In the genomic region with DNA sequence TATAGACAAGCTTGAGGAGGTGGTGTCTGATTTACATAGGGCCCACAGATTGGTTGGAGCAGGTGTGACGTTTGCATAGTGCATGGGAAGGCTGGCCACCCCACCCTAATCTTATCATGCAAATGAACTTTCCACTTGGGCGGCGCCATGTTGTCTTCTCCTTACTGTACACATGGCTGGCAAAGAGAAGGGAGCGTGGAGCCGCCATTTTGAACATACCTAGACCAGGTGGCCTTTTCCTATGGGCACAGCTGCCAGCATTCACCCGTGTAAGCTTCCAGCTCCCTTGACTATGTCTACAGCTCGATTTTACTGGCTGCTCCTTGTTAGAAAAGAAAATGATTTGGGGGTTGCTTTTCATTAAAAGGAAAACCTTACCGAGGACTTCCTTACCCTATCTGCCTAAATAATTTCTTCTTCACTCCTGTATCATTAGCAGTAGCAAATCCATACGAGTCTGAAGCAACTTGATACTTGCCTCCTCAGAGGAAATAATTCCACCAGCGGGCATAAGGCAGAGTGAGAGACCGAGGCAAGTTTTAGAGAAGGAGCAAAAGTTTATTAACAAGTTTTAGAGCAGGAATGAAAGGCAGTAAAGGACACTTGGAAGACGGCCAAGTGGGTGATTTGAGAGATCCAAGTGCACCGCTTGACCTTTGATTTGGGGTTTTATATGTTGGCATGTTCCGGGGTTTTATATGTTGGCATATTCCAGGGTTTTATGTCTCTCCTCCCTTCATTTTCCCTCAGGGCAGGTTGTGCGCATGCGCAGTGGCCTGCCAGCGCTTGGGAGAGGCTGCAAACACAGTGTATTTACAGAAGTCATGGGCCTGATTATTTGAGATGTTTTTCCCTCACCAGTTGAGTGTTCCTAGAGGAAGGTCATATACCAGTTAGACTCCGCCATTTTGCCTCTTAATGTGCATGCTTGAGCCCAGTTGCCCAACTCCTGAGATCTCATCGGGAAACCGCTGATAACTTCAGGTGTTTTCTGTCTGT, we compare ENCODE assay signal across 16 cellular contexts.
A peak's percentile ranks its signal among the peaks of the same experiment; 100 is the strongest.
DNase-seq lines count a peak whose midpoint lies in the region; ATAC-seq and TF ChIP-seq lines count a peak whose summit lies in the region.
"Had no signal": no experiment of that assay in that cellular context is flagged by ENCODE, and none has a peak within 500 bp of the region (broad histone marks: within the 10 kb centered on the region; RNA-seq: fewer than 3 reads in every experiment).

No MANE protein-coding gene starts in this region.

- no peaks in the 10 kb centered on the region for H3K27me3 Mint-ChIP-seq in activated CD4-positive, alpha-beta T cell treated with anti-CD3 and anti-CD28 coated beads, Interleukin-2, amount 10 ng/mL, durations not matched to agents 7 days and 5 days
- H3K27me3 Mint-ChIP-seq: activated naive CD8-positive, alpha-beta T cell treated with anti-CD3 and anti-CD28 coated beads for 36 hours had no signal

- ATAC-seq in HG02759 (IDR thresholded peaks at IDR 0.05; ENCODE audit: unreplicated experiment), result no peak

- TF ChIP-seq CTCF in esophagus squamous epithelium (IDR thresholded peaks at IDR 0.05) (no peak), testis (IDR thresholded peaks at IDR 0.05) (no peak)

- peaks cover 11% of the 10 kb centered on the region for H3K9me3 Mint-ChIP-seq in activated CD4-positive, alpha-beta T cell treated with anti-CD3 and anti-CD28 coated beads, Interleukin-2, amount 10 ng/mL, durations not matched to agents 7 days and 5 days

- TF ChIP-seq POLR2A in esophagus squamous epithelium (IDR thresholded peaks at IDR 0.05), result no peak
- no peak for TF ChIP-seq POLR2A in testis (IDR thresholded peaks at IDR 0.05)

- peaks cover 0 to 51% (median 27%) of the 10 kb centered on the region in 3 donors for H3K4me1 ChIP-seq in esophagus squamous epithelium
- H3K4me1 ChIP-seq in testis, result no peaks in the 10 kb centered on the region
- H3K4me1 ChIP-seq: SJSA1, thyroid gland had no signal

- H3K4me3 Mint-ChIP-seq in activated CD4-positive, alpha-beta T cell treated with anti-CD3 and anti-CD28 coated beads, Interleukin-2, amount 10 ng/mL, durations not matched to agents 7 days and 5 days, result no peak overlapping the region
- H3K4me3 Mint-ChIP-seq: activated naive CD8-positive, alpha-beta T cell treated with anti-CD3 and anti-CD28 coated beads for 36 hours had no signal

- H3K4me3 ChIP-seq in esophagus squamous epithelium (no peak overlapping the region), testis (no peak overlapping the region)
- H3K4me3 ChIP-seq: SJSA1, smooth muscle cell, thyroid gland had no signal

- peaks cover 0 to 11% (median 0%) of the 10 kb centered on the region in 3 donors for H3K36me3 ChIP-seq in esophagus squamous epithelium
- H3K36me3 ChIP-seq in testis (ENCODE audit: low read depth, missing control alignments), result no peaks in the 10 kb centered on the region
- H3K36me3 ChIP-seq: neutrophil, thyroid gland had no signal

- peaks cover 7% of the 10 kb centered on the region for H3K4me1 Mint-ChIP-seq in activated CD4-positive, alpha-beta T cell treated with anti-CD3 and anti-CD28 coated beads, Interleukin-2, amount 10 ng/mL, durations not matched to agents 7 days and 5 days

- WGBS in esophagus squamous epithelium, 2 donors, result 80 to 82% methylated on average over 19 to 20 of the region's 20 CpGs
- 78 to 82% methylated on average over 20 of the region's 20 CpGs for WGBS in testis, 2 donors

- H3K27ac ChIP-seq in esophagus squamous epithelium (peak overlapping the region in 3 of 4 donors; percentile 52 to 72 (median 68)), testis (no peak overlapping the region)
- H3K27ac ChIP-seq: SJSA1, thyroid gland had no signal

- H3K9me3 ChIP-seq in esophagus squamous epithelium (no peaks in the 10 kb centered on the region), testis (no peaks in the 10 kb centered on the region)
- H3K9me3 ChIP-seq: neutrophil, SJSA1, thyroid gland had no signal

- POLR2A ChIA-PET in activated CD4-positive, alpha-beta T cell treated with anti-CD3 and anti-CD28 coated beads, Interleukin-2, amount 10 ng/mL, durations not matched to agents 7 days and 5 days (lab: Charles Lee), result interaction anchor here (0.6 kb wide), 1 partner anchor 109 kb away, joined by 4 read pairs; no protein-coding TSS in a partner anchor

- H3K36me3 Mint-ChIP-seq in activated CD4-positive, alpha-beta T cell treated with anti-CD3 and anti-CD28 coated beads, Interleukin-2, amount 10 ng/mL, durations not matched to agents 7 days and 5 days (ENCODE audit: low read depth), result peaks cover 3% of the 10 kb centered on the region

- H3K27me3 ChIP-seq in esophagus squamous epithelium (no peaks in the 10 kb centered on the region), testis (no peaks in the 10 kb centered on the region)
- H3K27me3 ChIP-seq: neutrophil, SJSA1, thyroid gland had no signal

- H3K27ac Mint-ChIP-seq in activated CD4-positive, alpha-beta T cell treated with anti-CD3 and anti-CD28 coated beads, Interleukin-2, amount 10 ng/mL, durations not matched to agents 7 days and 5 days, result peak overlapping the region; percentile 28
- H3K27ac Mint-ChIP-seq: activated naive CD8-positive, alpha-beta T cell treated with anti-CD3 and anti-CD28 coated beads for 36 hours had no signal

- DNase-seq in activated CD4-positive, alpha-beta T cell treated with anti-CD3 and anti-CD28 coated beads, Interleukin-2, amount 10 ng/mL, durations not matched to agents 7 days and 5 days, result no peak
- no peak for DNase-seq in activated CD4-positive, alpha-beta T cell treated with anti-CD3 and anti-CD28 coated beads, Interleukin-2, amount 50 U/mL, for 4 hours
- peak; percentile 6 for DNase-seq in NCI-H69 (lab: John Stamatoyannopoulos, UW)
- DNase-seq in esophagus squamous epithelium (lab: John Stamatoyannopoulos, UW), result no peak
- DNase-seq in testis, result peak; percentile 55
- no peak for DNase-seq in AML-193 (lab: John Stamatoyannopoulos, UW)
- DNase-seq in T-helper 9 cell, result no peak
- DNase-seq: ACHN; activated naive CD8-positive, alpha-beta T cell treated with anti-CD3 and anti-CD28 coated beads for 36 hours; central memory CD4-positive, alpha-beta T cell; Kasumi-1; thyroid gland had no signal

- intact Hi-C loops in esophagus squamous epithelium (cut with DNase I) (no loop called here), testis (cut with DNase I; ENCODE audit: low total_unique reads) (no loop called here)

- CTCF ChIA-PET in activated CD4-positive, alpha-beta T cell treated with anti-CD3 and anti-CD28 coated beads, Interleukin-2, amount 10 ng/mL, durations not matched to agents 7 days and 5 days (lab: Charles Lee), result interaction anchor here (0.6 to 1.6 kb wide), 3 partner anchors 9 to 23 kb away, joined by 3 to 4 read pairs (median 3); no protein-coding TSS in a partner anchor

Comparison
In these comparisons a context has a peak if more than half of its experiments do, and no peak if none do; other contexts are left out.
1. DNase-seq: peak in NCI-H69 (single experiment) and testis (single experiment); none in activated CD4-positive, alpha-beta T cell treated with anti-CD3 and anti-CD28 coated beads, Interleukin-2, amount 10 ng/mL, durations not matched to agents 7 days and 5 days (single experiment), activated CD4-positive, alpha-beta T cell treated with anti-CD3 and anti-CD28 coated beads, Interleukin-2, amount 50 U/mL, for 4 hours (0 of 2), esophagus squamous epithelium (single experiment), AML-193 (0 of 2) and T-helper 9 cell (single experiment).
2. H3K27ac ChIP-seq: peak in esophagus squamous epithelium (3 of 4); none in testis (0 of 2).